Comparison of ENCODE assay signal across 8 cellular contexts in genomic region chr2:68251187-68251854, GRCh38. TPM values are rescaled to one million over a fixed set of nuclear protein-coding genes. Genes with fewer than 3 reads are reported as not detected.
DNase-seq lines count a peak whose midpoint lies in the region; ATAC-seq and TF ChIP-seq lines count a peak whose summit lies in the region.

No MANE protein-coding gene starts in this region.

- peaks cover 6% of the 10 kb centered on the region for H3K4me1 ChIP-seq in right cardiac atrium (ENCODE audit: control insufficient read depth, insufficient read depth, low read length)

- peaks cover 18% of the 10 kb centered on the region for H3K36me3 Mint-ChIP-seq in T-helper 1 cell treated with Interleukin-12 subunit alpha and Interleukin-12 subunit beta and Interleukin-4 antibody, amounts not matched to agents 30 μg/mL and 1 μg/mL, for 36 hours (ENCODE audit: low read depth)

- peak overlapping the region; percentile 99 for H3K4me3 ChIP-seq in right cardiac atrium (ENCODE audit: low read length)
- H3K4me3 ChIP-seq in retinal pigment epithelial cell (ENCODE audit: low read length), result peak overlapping the region; percentile 88

- peak overlapping the region; percentile 96 for H3K27ac Mint-ChIP-seq in T-helper 1 cell treated with Interleukin-12 subunit alpha and Interleukin-12 subunit beta and Interleukin-4 antibody, amounts not matched to agents 30 μg/mL and 1 μg/mL, for 36 hours

- under 1% methylated on average over 41 of the region's 41 CpGs for WGBS in right cardiac atrium

- no peaks in the 10 kb centered on the region for H3K9me3 Mint-ChIP-seq in T-helper 1 cell treated with Interleukin-12 subunit alpha and Interleukin-12 subunit beta and Interleukin-4 antibody, amounts not matched to agents 30 μg/mL and 1 μg/mL, for 36 hours

- DNase-seq in GM13976 (ENCODE audit: low spot score) (peak; percentile 70), NCI-H146 treated with DMSO at 0.1 percent for 48 hours (lab: John Stamatoyannopoulos, UW; ENCODE audit: unreplicated experiment) (peak; percentile 73), anterior cingulate cortex (lab: John Stamatoyannopoulos, UW) (peak in 49 of 58 donors; percentile 7 to 65 (median 29)), right cardiac atrium (peak; percentile 61 to 80 (median 78)), retinal pigment epithelial cell (ENCODE audit: low read depth) (peak; percentile 58), T1000 (lab: John Stamatoyannopoulos, UW) (no peak)

- intact Hi-C loops in right cardiac atrium (cut with DNase I), result loop anchor here in 1 of 4 donors (10.0 kb wide), 2 partner anchors 97 to 127 kb away; partner anchors contain the start of gene PNO1

- H3K9me3 ChIP-seq in right cardiac atrium (ENCODE audit: control insufficient read depth, low read length), result no peaks in the 10 kb centered on the region

- peak; percentile 46 for ATAC-seq in HG02884 (IDR thresholded peaks at IDR 0.05; ENCODE audit: unreplicated experiment)
- ATAC-seq in right cardiac atrium, result peak; percentile 55 to 59

- TF ChIP-seq CTCF in GM13976 (IDR thresholded peaks at IDR 0.05; ENCODE audit: borderline replicate concordance, control extremely low read depth, extremely low read depth, insufficient read depth, missing control alignments) (peak; percentile 64), retinal pigment epithelial cell (conservative IDR thresholded peaks at IDR 0.05; ENCODE audit: low read depth, low read length) (peak; percentile 72)

- no peaks in the 10 kb centered on the region for H3K27me3 ChIP-seq in right cardiac atrium (ENCODE audit: control insufficient read depth, insufficient read depth)

- in situ Hi-C loops in GM13976 (cut with MboI; ENCODE audit: low sequenced_read_pairs, unreplicated experiment), result no loop called here

- peak overlapping the region; percentile 94 for H3K4me3 Mint-ChIP-seq in T-helper 1 cell treated with Interleukin-12 subunit alpha and Interleukin-12 subunit beta and Interleukin-4 antibody, amounts not matched to agents 30 μg/mL and 1 μg/mL, for 36 hours

- H3K4me1 Mint-ChIP-seq in T-helper 1 cell treated with Interleukin-12 subunit alpha and Interleukin-12 subunit beta and Interleukin-4 antibody, amounts not matched to agents 30 μg/mL and 1 μg/mL, for 36 hours (ENCODE audit: low read depth), result peaks cover 35% of the 10 kb centered on the region

- H3K27me3 Mint-ChIP-seq in T-helper 1 cell treated with Interleukin-12 subunit alpha and Interleukin-12 subunit beta and Interleukin-4 antibody, amounts not matched to agents 30 μg/mL and 1 μg/mL, for 36 hours (ENCODE audit: low read depth), result no peaks in the 10 kb centered on the region

- H3K27ac ChIP-seq in right cardiac atrium (ENCODE audit: low read length), result peak overlapping the region; percentile 96

RNA-seq across cellular contexts. Expression of gene PPP3R1, which starts 1.0 kb away (rescaled TPM):
- 10 to 100 TPM; 37.9 to 46.2 (median 42.9) TPM for total RNA-seq in right cardiac atrium
- 21.4 TPM for polyA plus RNA-seq in right cardiac atrium
